In the genomic region with DNA sequence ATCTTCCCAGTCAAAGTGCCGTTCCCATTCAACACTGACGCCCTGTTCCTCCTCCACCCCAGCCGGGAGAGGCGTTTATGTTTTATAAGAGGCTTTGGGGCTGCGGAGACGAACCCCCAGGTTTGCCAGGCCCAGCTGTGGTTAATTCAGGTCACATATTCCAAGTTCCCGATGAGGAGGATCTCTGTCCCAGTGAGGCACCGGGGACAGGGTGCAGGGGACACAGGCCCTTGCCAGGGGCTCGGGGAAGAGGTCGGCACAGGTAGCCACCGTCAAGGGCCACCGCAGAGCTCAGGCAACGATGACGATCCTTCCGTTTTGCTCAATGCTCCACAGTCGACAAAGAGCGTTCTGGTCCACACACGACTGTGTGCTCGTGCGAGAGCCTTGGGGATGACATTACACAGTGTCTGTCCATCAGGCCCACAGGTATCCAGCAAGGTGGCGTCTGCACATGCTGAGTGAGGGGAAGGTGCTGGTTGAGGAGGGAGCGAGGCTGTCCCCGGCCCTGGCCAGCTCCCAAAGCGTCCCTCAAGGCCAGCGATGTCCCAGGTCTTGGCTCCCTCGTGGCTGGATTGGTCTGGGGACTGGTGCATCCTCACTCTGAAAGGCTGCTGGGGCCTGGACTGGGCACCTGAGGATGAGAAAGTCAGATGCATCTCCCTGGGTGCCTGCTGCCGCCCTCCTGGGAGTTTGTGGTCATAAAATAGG, we compare ENCODE assay signal across 14 cellular contexts.
DNase-seq lines count a peak whose midpoint lies in the region; ATAC-seq and TF ChIP-seq lines count a peak whose summit lies in the region.
"Had no signal": no experiment of that assay in that cellular context is flagged by ENCODE, and none has a peak within 500 bp of the region (broad histone marks: within the 10 kb centered on the region; RNA-seq: fewer than 3 reads in every experiment).

No MANE protein-coding gene starts in this region.

- no peaks in the 10 kb centered on the region for H3K9me3 Mint-ChIP-seq in activated naive CD4-positive, alpha-beta T cell treated with anti-CD3 and anti-CD28 coated beads, Interleukin-2, amount 50 U/mL, for 24 hours
- H3K9me3 Mint-ChIP-seq in immature natural killer cell: no peaks in the 10 kb centered on the region
- H3K9me3 Mint-ChIP-seq: activated B cell treated with CpG ODN at 0.5 μM for 24 hours had no signal

- peaks cover 6% of the 10 kb centered on the region for H3K4me1 ChIP-seq in suprapubic skin
- no peaks in the 10 kb centered on the region for H3K4me1 ChIP-seq in gastroesophageal sphincter

- H3K4me3 Mint-ChIP-seq in activated naive CD4-positive, alpha-beta T cell treated with anti-CD3 and anti-CD28 coated beads, Interleukin-2, amount 50 U/mL, for 24 hours: peak overlapping the region; percentile 65
- peak overlapping the region; percentile 79 for H3K4me3 Mint-ChIP-seq in T-helper 17 cell
- peak overlapping the region; percentile 12 to 59 (median 30) for H3K4me3 Mint-ChIP-seq in immature natural killer cell
- H3K4me3 Mint-ChIP-seq: activated B cell treated with CpG ODN at 0.5 μM for 24 hours had no signal

- TF ChIP-seq CTCF in suprapubic skin (IDR thresholded peaks at IDR 0.05) (no peak), gastroesophageal sphincter (IDR thresholded peaks at IDR 0.05) (no peak)

- peaks cover 58% of the 10 kb centered on the region for H3K4me1 Mint-ChIP-seq in activated naive CD4-positive, alpha-beta T cell treated with anti-CD3 and anti-CD28 coated beads, Interleukin-2, amount 50 U/mL, for 24 hours
- H3K4me1 Mint-ChIP-seq in T-helper 17 cell: peaks cover 38% of the 10 kb centered on the region
- H3K4me1 Mint-ChIP-seq in immature natural killer cell: peaks cover 57 to 66% of the 10 kb centered on the region in 2 donors

- peaks cover 11% of the 10 kb centered on the region for H3K27me3 ChIP-seq in suprapubic skin
- H3K27me3 ChIP-seq in gastroesophageal sphincter: peaks cover 46% of the 10 kb centered on the region

- 90% methylated on average over 7 of the region's 27 CpGs for WGBS in suprapubic skin
- 85 to 95% methylated on average over 4 to 8 of the region's 27 CpGs for WGBS in gastroesophageal sphincter (ENCODE audit: low coverage in 1 of 2), 2 donors

- ATAC-seq in T-helper 17 cell (no peak), gastroesophageal sphincter (no peak)

- peak overlapping the region; percentile 88 for H3K27ac Mint-ChIP-seq in activated naive CD4-positive, alpha-beta T cell treated with anti-CD3 and anti-CD28 coated beads, Interleukin-2, amount 50 U/mL, for 24 hours
- peak overlapping the region; percentile 97 for H3K27ac Mint-ChIP-seq in T-helper 17 cell
- peak overlapping the region; percentile 48 to 74 (median 52) for H3K27ac Mint-ChIP-seq in immature natural killer cell
- H3K27ac Mint-ChIP-seq: activated B cell treated with CpG ODN at 0.5 μM for 24 hours had no signal

- H3K27ac ChIP-seq in suprapubic skin (no peak overlapping the region), gastroesophageal sphincter (no peak overlapping the region)
- H3K27ac ChIP-seq: thoracic aorta had no signal

- no peak for TF ChIP-seq EP300 in suprapubic skin (IDR thresholded peaks at IDR 0.05)
- no peak for TF ChIP-seq EP300 in gastroesophageal sphincter (IDR thresholded peaks at IDR 0.05)

- H3K4me3 ChIP-seq in suprapubic skin (no peak overlapping the region), gastroesophageal sphincter (no peak overlapping the region)
- H3K4me3 ChIP-seq: thoracic aorta had no signal

- H3K36me3 Mint-ChIP-seq in activated naive CD4-positive, alpha-beta T cell treated with anti-CD3 and anti-CD28 coated beads, Interleukin-2, amount 50 U/mL, for 24 hours: no peaks in the 10 kb centered on the region
- peaks cover 2% of the 10 kb centered on the region for H3K36me3 Mint-ChIP-seq in T-helper 17 cell (ENCODE audit: low read depth)
- no peaks in the 10 kb centered on the region for H3K36me3 Mint-ChIP-seq in immature natural killer cell

- no peaks in the 10 kb centered on the region for H3K27me3 Mint-ChIP-seq in activated naive CD4-positive, alpha-beta T cell treated with anti-CD3 and anti-CD28 coated beads, Interleukin-2, amount 50 U/mL, for 24 hours
- H3K27me3 Mint-ChIP-seq in T-helper 17 cell (no peaks in the 10 kb centered on the region), immature natural killer cell (ENCODE audit: low read depth in 3 of 3) (peaks cover 0 to 7% (median 0%) of the 10 kb centered on the region in 3 donors)
- H3K27me3 Mint-ChIP-seq: activated B cell treated with CpG ODN at 0.5 μM for 24 hours had no signal

- no peak for TF ChIP-seq POLR2A in suprapubic skin (IDR thresholded peaks at IDR 0.05)
- TF ChIP-seq POLR2A in gastroesophageal sphincter (IDR thresholded peaks at IDR 0.05): no peak

- H3K9me3 ChIP-seq in T-helper 17 cell (ENCODE audit: control insufficient read depth, low read length, poor library complexity, severe bottlenecking) (no peaks in the 10 kb centered on the region), suprapubic skin (no peaks in the 10 kb centered on the region), gastroesophageal sphincter (no peaks in the 10 kb centered on the region)
- H3K9me3 ChIP-seq: thoracic aorta had no signal

- no peak for DNase-seq in activated naive CD4-positive, alpha-beta T cell treated with anti-CD3 and anti-CD28 coated beads, Interleukin-2, amount 50 U/mL, for 16 hours
- DNase-seq in T-helper 17 cell (no peak), immature natural killer cell (no peak), suprapubic skin (ENCODE audit: low spot score in 2 of 2) (peak; percentile 37 to 72), HK-2 (ENCODE audit: unreplicated experiment) (no peak), NCI-H2081 treated with DMSO at 0.1 percent for 48 hours (lab: John Stamatoyannopoulos, UW) (no peak)
- DNase-seq: activated B cell treated with CpG ODN at 0.5 μM for 24 hours, DMS153, NCI-H187, NCI-H69, SW 1271 had no signal

- H3K36me3 ChIP-seq in suprapubic skin (no peaks in the 10 kb centered on the region), gastroesophageal sphincter (no peaks in the 10 kb centered on the region)
- H3K36me3 ChIP-seq: thoracic aorta had no signal

Comparison
In these comparisons a context has a peak if more than half of its experiments do, and no peak if none do; other contexts are left out.
1. DNase-seq: peak in suprapubic skin (2 of 2); none in activated naive CD4-positive, alpha-beta T cell treated with anti-CD3 and anti-CD28 coated beads, Interleukin-2, amount 50 U/mL, for 16 hours (single experiment), T-helper 17 cell (0 of 3), immature natural killer cell (0 of 3), HK-2 (single experiment) and NCI-H2081 treated with DMSO at 0.1 percent for 48 hours (single experiment).
2. Peak in every context shown above with its lines, with median percentiles within 50 percentile points of each other: H3K27ac Mint-ChIP-seq and H3K4me3 Mint-ChIP-seq.